ENCODE assay signal across 8 cellular contexts in the genomic region with DNA sequence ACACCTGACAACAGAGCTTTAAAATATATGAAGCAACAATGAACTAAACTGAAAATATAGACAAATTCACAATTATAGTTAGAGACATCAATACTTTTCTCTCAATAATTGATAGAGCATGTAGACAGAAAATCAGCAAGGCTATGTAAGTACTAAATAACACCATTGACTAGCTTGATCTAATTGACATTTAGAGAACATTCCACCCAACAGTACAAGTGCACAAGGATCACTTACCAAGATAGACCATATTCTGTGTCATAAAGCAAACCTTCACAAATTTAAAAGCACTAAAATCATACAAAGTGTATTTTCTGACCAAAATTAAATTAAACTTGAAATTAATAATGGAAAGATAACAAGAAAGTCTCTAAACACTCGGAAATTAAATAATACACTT.
"Had no signal": no experiment of that assay in that cellular context is flagged by ENCODE, and none has a peak within 500 bp of the region (broad histone marks: within the 10 kb centered on the region; RNA-seq: fewer than 3 reads in every experiment).

No MANE protein-coding gene starts in this region.

- DNase-seq: GDM1, GF-D8 had no signal

- FAIRE-seq: G401.6, GM12878, GM12891, GM12892, GM18507, GM19239 had no signal

- ATAC-seq: GM12878 had no signal

- H3K4me3 ChIP-seq: GM12878 had no signal
